ENCODE assay signal across 8 cellular contexts in the genomic region with DNA sequence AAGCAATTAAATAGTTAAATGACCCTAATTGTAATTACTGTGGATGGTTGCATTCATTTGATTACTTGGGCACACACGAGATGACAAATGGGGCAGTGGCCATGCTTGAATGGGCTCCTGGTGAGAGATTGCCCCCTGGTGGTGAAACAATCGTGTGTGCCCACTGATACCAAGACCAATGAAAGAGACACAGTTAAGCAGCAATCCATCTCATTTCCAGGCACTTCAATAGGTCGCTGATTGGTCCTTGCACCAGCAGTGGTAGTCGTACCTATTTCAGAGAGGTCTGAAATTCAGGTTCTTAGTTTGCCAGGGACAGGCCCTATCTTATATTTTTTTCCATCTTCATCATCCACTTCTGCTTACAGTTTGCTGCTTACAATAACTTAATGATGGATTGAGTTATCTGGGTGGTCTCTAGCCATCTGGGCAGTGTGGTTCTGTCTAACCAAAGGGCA. TPM values are rescaled to one million over a fixed set of nuclear protein-coding genes. Genes with fewer than 3 reads are reported as not detected.
DNase-seq lines count a peak whose midpoint lies in the region; ATAC-seq, FAIRE-seq and TF ChIP-seq lines count a peak whose summit lies in the region.

No MANE protein-coding gene starts in this region.

- H2AK5ac ChIP-seq in neuronal stem cell (ENCODE audit: low read depth, low read length): no peak overlapping the region

- intact Hi-C loops in PC-9 (cut with micrococcal nuclease; ENCODE audit: unreplicated experiment) (loop anchor here (1.0 to 10.0 kb wide), 6 partner anchors 65 to 655 kb away; partner anchors contain the start of gene SGPL1), stomach (cut with DNase I; ENCODE audit: low total_unique reads) (no loop called here)

- H3K79me1 ChIP-seq in neuronal stem cell (ENCODE audit: low read depth, low read length): no peaks in the 10 kb centered on the region

- peaks cover 26% of the 10 kb centered on the region; the same call in 1 of the 2 replicates for H3F3A ChIP-seq in PC-9 (ENCODE audit: insufficient read depth, low read depth)

- peak; percentile 50 for DNase-seq in GM12891 (ENCODE audit: insufficient read length, low spot score)
- peak; percentile 88 for DNase-seq in KBM-7
- peak; percentile 59 to 76 for DNase-seq in PC-9
- peak; percentile 72 for DNase-seq in activated T-cell treated with anti-CD3 and anti-CD28 coated beads, Interleukin-2, amount 50 U/mL, for 4 hours
- DNase-seq in fibroblast of lung (ENCODE audit: low read depth in 2 of 2): peak; percentile 64 to 83
- DNase-seq in neuronal stem cell (ENCODE audit: low spot score): peak; percentile 65
- DNase-seq in stomach: peak; percentile 83

- H3K9me3 Mint-ChIP-seq in activated T-cell treated with anti-CD3 and anti-CD28 coated beads, Interleukin-2, amount 50 U/mL, for 4 hours: no peaks in the 10 kb centered on the region

- H2BK12ac ChIP-seq in neuronal stem cell (ENCODE audit: low read length): no peak overlapping the region

- H2BK15ac ChIP-seq in neuronal stem cell (ENCODE audit: low read length): no peak overlapping the region

- H3K27me3 Mint-ChIP-seq in activated T-cell treated with anti-CD3 and anti-CD28 coated beads, Interleukin-2, amount 50 U/mL, for 4 hours (ENCODE audit: low read depth): no peaks in the 10 kb centered on the region

- WGBS in neuronal stem cell (ENCODE audit: extremely low coverage in 2 of 2, insufficient read length in 2 of 2, insufficient replicate concordance in 1 of 2), 2 donors: no CpG with 5 or more reads among the region's 4 CpGs
- WGBS in stomach, 5 donors: 3 to 8% (median 4%) methylated on average over 4 of the region's 4 CpGs

- H3K27me3 ChIP-seq in PC-9 (ENCODE audit: insufficient read depth, low read depth): no peaks in the 10 kb centered on the region
- no peaks in the 10 kb centered on the region for H3K27me3 ChIP-seq in fibroblast of lung (ENCODE audit: control insufficient read depth, insufficient read depth, low read length)
- H3K27me3 ChIP-seq in neuronal stem cell (ENCODE audit: control insufficient read depth in 3 of 3, insufficient read depth in 3 of 3, low read depth in 1 of 3, low read length in 3 of 3): no peaks in the 10 kb centered on the region
- no peaks in the 10 kb centered on the region for H3K27me3 ChIP-seq in stomach

- H2AFZ ChIP-seq in PC-9 (no peak overlapping the region), fibroblast of lung (ENCODE audit: low read length) (no peak overlapping the region), neuronal stem cell (ENCODE audit: low read length) (no peak overlapping the region)

- no peak overlapping the region for H3K4me3 Mint-ChIP-seq in activated T-cell treated with anti-CD3 and anti-CD28 coated beads, Interleukin-2, amount 50 U/mL, for 4 hours

- H3K4me2 ChIP-seq in PC-9 (no peak overlapping the region), fibroblast of lung (ENCODE audit: extremely low read depth, insufficient read depth, low read length) (no peak overlapping the region), neuronal stem cell (ENCODE audit: insufficient read depth, low read length, poor library complexity, severe bottlenecking) (no peak overlapping the region)

- no peaks in the 10 kb centered on the region for H3K9me2 ChIP-seq in PC-9 (ENCODE audit: insufficient read depth)

- TF ChIP-seq CTCF in 22Rv1 (IDR thresholded peaks at IDR 0.05) (peak; percentile 93), PC-9 (conservative IDR thresholded peaks at IDR 0.05) (peak; percentile 97), fibroblast of lung (conservative IDR thresholded peaks at IDR 0.05 in 1 of 2, IDR thresholded peaks at IDR 0.05 in 1 of 2; ENCODE audit: low read depth in 1 of 2, low read length in 2 of 2) (peak; percentile 88 to 90), stomach (IDR thresholded peaks at IDR 0.05) (peak in 6 of 7 experiments; percentile 63 to 94 (median 89))

- POLR2A ChIA-PET in PC-9 (lab: Charles Lee; ENCODE audit: unreplicated experiment): no interaction called here

- BruUV-seq in PC-9 (replicated peaks; lab: Mats Ljungman, UMichigan): no TSS peak

- H3K4me1 ChIP-seq in PC-9 (replicated peaks; ENCODE audit: insufficient read depth) (0 out of 2 replicates have a peak, but pooled peaks cover 8% of the 10 kb centered on the region), fibroblast of lung (ENCODE audit: control insufficient read depth, extremely low read depth, insufficient read depth, low read length) (no peaks in the 10 kb centered on the region), neuronal stem cell (ENCODE audit: control insufficient read depth in 2 of 2, insufficient read depth in 1 of 2, low read depth in 1 of 2, low read length in 2 of 2) (no peaks in the 10 kb centered on the region), stomach (peaks cover 0 to 17% (median 0%) of the 10 kb centered on the region in 4 donors)

- in situ Hi-C loops in KBM-7 (cut with MboI; ENCODE audit: low pct_unique_long_range_greater_than_20kb, low sequenced_read_pairs): no loop called here

- H3K23ac ChIP-seq in neuronal stem cell (ENCODE audit: low read depth, low read length, poor library complexity): no peak overlapping the region

- TF ChIP-seq POLR2A in GM12891 (IDR thresholded peaks at IDR 0.05; ENCODE audit: low read depth, low read length): no peak
- no peak for TF ChIP-seq POLR2A in stomach (IDR thresholded peaks at IDR 0.05)

- peak; percentile 92 to 93 for ATAC-seq in activated T-cell treated with anti-CD3 and anti-CD28 coated beads, Interleukin-2, amount 50 U/mL, for 4 hours

- H3K18ac ChIP-seq in neuronal stem cell (ENCODE audit: low read length): no peak overlapping the region

- H3K27ac ChIP-seq in 22Rv1 (no peak overlapping the region), PC-9 (no peak overlapping the region), fibroblast of lung (ENCODE audit: insufficient read depth, low read length) (no peak overlapping the region), neuronal stem cell (replicated peaks; ENCODE audit: low read length) (no peak overlapping the region), stomach (no peak overlapping the region)

- peak; percentile 90 for FAIRE-seq in GM12891 (lab: Jason Lieb, UNC)

- CTCF ChIA-PET in PC-9 (lab: Charles Lee): no interaction called here

- H3K9me3 ChIP-seq in PC-9 (ENCODE audit: insufficient read depth, low read depth): no peaks in the 10 kb centered on the region
- H3K9me3 ChIP-seq in fibroblast of lung (ENCODE audit: control insufficient read depth, insufficient read depth, low read depth, low read length): no peaks in the 10 kb centered on the region
- no peaks in the 10 kb centered on the region for H3K9me3 ChIP-seq in neuronal stem cell (replicated peaks in 1 of 2; ENCODE audit: control insufficient read depth in 2 of 2, insufficient read depth in 1 of 2, low read depth in 1 of 2, low read length in 2 of 2)
- H3K9me3 ChIP-seq in stomach: no peaks in the 10 kb centered on the region

- peaks cover 34% of the 10 kb centered on the region for H3K36me3 Mint-ChIP-seq in activated T-cell treated with anti-CD3 and anti-CD28 coated beads, Interleukin-2, amount 50 U/mL, for 4 hours (ENCODE audit: insufficient read depth)

- no peak for TF ChIP-seq EP300 in stomach (IDR thresholded peaks at IDR 0.05)

- H4K91ac ChIP-seq in neuronal stem cell (ENCODE audit: low read depth, low read length, poor library complexity): no peak overlapping the region

- no peak overlapping the region for H4K8ac ChIP-seq in neuronal stem cell (ENCODE audit: low read depth, low read length)

- no peak overlapping the region for H2BK120ac ChIP-seq in neuronal stem cell (ENCODE audit: low read depth, low read length)

- no peak overlapping the region for H3K14ac ChIP-seq in neuronal stem cell (ENCODE audit: low read length)

- no peak overlapping the region for H3K4me3 ChIP-seq in PC-9
- H3K4me3 ChIP-seq in fibroblast of lung (replicated peaks in 1 of 4; ENCODE audit: control extremely low read depth in 1 of 4, insufficient read depth in 1 of 4, low read depth in 3 of 4, low read length in 4 of 4): no peak overlapping the region
- no peak overlapping the region for H3K4me3 ChIP-seq in neuronal stem cell (ENCODE audit: low read length in 2 of 2)
- H3K4me3 ChIP-seq in stomach: no peak overlapping the region

- no peak overlapping the region for H2BK5ac ChIP-seq in neuronal stem cell (ENCODE audit: low read length)

- no peak overlapping the region for H3K9ac ChIP-seq in fibroblast of lung (ENCODE audit: insufficient read depth, low read length)
- no peak overlapping the region for H3K9ac ChIP-seq in neuronal stem cell (ENCODE audit: low read depth, low read length, poor library complexity)

- H4K20me1 ChIP-seq in PC-9 (ENCODE audit: insufficient read depth) (no peaks in the 10 kb centered on the region), fibroblast of lung (ENCODE audit: control insufficient read depth, extremely low read depth, insufficient read depth, low read length) (no peaks in the 10 kb centered on the region)

- H3K4me1 Mint-ChIP-seq in activated T-cell treated with anti-CD3 and anti-CD28 coated beads, Interleukin-2, amount 50 U/mL, for 4 hours (ENCODE audit: low read depth): peaks cover 2% of the 10 kb centered on the region

- H3K36me3 ChIP-seq in PC-9 (ENCODE audit: low read depth) (peaks cover 30% of the 10 kb centered on the region), fibroblast of lung (ENCODE audit: control insufficient read depth, insufficient read depth, low read length) (peaks cover 2% of the 10 kb centered on the region), neuronal stem cell (replicated peaks in 1 of 2; ENCODE audit: control insufficient read depth in 2 of 2, insufficient read depth in 2 of 2, low read length in 2 of 2) (peaks cover 22 to 93% of the 10 kb centered on the region in 2 donors), stomach (peaks cover 22 to 86% (median 80%) of the 10 kb centered on the region in 4 donors)

- no peaks in the 10 kb centered on the region for H3K79me2 ChIP-seq in PC-9 (ENCODE audit: low read depth)
- no peaks in the 10 kb centered on the region for H3K79me2 ChIP-seq in fibroblast of lung (ENCODE audit: control insufficient read depth, insufficient read depth, low read length)

- H3K4ac ChIP-seq in neuronal stem cell (ENCODE audit: low read length): no peak overlapping the region

TF ChIP-seq in GM12891, 5 proteins besides CTCF, POLR2A, EP300 and RAD21:
- TF ChIP-seq PAX5 (IDR thresholded peaks at IDR 0.05; ENCODE audit: insufficient read depth, low read length, severe bottlenecking): peak; percentile 100
- TF ChIP-seq SPI1 (IDR thresholded peaks at IDR 0.05; ENCODE audit: low read depth, low read length): no peak
TF ChIP-seq in GM12891: peak in this region for 1.

RNA-seq across cellular contexts. Expression of gene PCBD1, which starts 8.3 kb away (rescaled TPM):
- polyA plus RNA-seq in GM12891 (2012; ENCODE audit: low read depth, missing spikeins): 33.6 TPM
- total RNA-seq in PC-9 (2021) (128 and 164 TPM in 2 replicates), fibroblast of lung (35.2 and 46.6 TPM in 2 replicates), stomach (10 to 100 TPM; 29.4 to 72.8 (median 52.1) TPM)
- total RNA-seq in activated T-cell treated with anti-CD3 and anti-CD28 coated beads, Interleukin-2, amount 50 U/mL, for 4 hours: 10 to 100 TPM; 27.9 to 30.9 (median 28.8) TPM
- polyA plus RNA-seq in fibroblast of lung (31.2 and 43.5 TPM in 2 replicates), stomach (100 to 1,000 TPM; 120 to 130 (median 129) TPM)
- polyA plus RNA-seq in fibroblast of lung (2012): 34.1 and 50.7 TPM in 2 replicates
- 21.9 and 48.9 TPM in 2 replicates for polyA minus RNA-seq in fibroblast of lung (ENCODE audit: low replicate concordance)
- 71.7 TPM for polyA plus RNA-seq in neuronal stem cell (2013, experiment 1 of 2)
- 72.0 TPM for polyA plus RNA-seq in neuronal stem cell (2013, experiment 2 of 2)
